In genomic region chr3:184289426-184289938, GRCh38 we compare ENCODE assay signal across 1 cellular context.
A peak's percentile ranks its signal among the peaks of the same experiment; 100 is the strongest.
TF ChIP-seq lines count a peak whose summit lies in the region.

No MANE protein-coding gene starts in this region.

TF ChIP-seq in K562, 482 proteins besides CTCF, POLR2A, EP300 and RAD21:
- peak; percentile 26; the same call in 1 of the 2 replicates for TF ChIP-seq ZBTB33 (CRISPR knock-in tag; IDR thresholded peaks at IDR 0.05)
- TF ChIP-seq SMC3 (conservative IDR thresholded peaks at IDR 0.05; ENCODE audit: insufficient read depth, low read depth, low read length) = peak; percentile 72
- 0 out of 2 replicates have a peak, but pooled peaks have one; percentile 54 for TF ChIP-seq XRCC5 (IDR thresholded peaks at IDR 0.05; ENCODE audit: low read depth, low read length)
- TF ChIP-seq CBX3 (IDR thresholded peaks at IDR 0.05; ENCODE audit: borderline replicate concordance in 1 of 2, low read length in 2 of 2) = peak in 1 of 2 experiments; percentile 61; a peak in 1 of 3 replicates
- no peak for TF ChIP-seq HNRNPL (IDR thresholded peaks at IDR 0.05; ENCODE audit: low read depth, low read length)
- no peak for TF ChIP-seq DDX20 (tag; IDR thresholded peaks at IDR 0.05; ENCODE audit: low read depth)
- no peak for TF ChIP-seq PKNOX1 (IDR thresholded peaks at IDR 0.05)
- 0 out of 4 replicates have a peak, but pooled peaks of 1 of the 2 experiments have one; percentile 28 for TF ChIP-seq TEAD1 (CRISPR knock-in tag; IDR thresholded peaks at IDR 0.05)
- peak; percentile 37; the same call in 1 of the 2 replicates for TF ChIP-seq CC2D1A (IDR thresholded peaks at IDR 0.05)
- peak; percentile 72 for TF ChIP-seq TFAP4 (CRISPR knock-in tag; IDR thresholded peaks at IDR 0.05; ENCODE audit: borderline replicate concordance)
- TF ChIP-seq MAX (CRISPR knock-in tag; IDR thresholded peaks at IDR 0.05) = 0 out of 2 replicates have a peak, but pooled peaks have one; percentile 26
- no peak for TF ChIP-seq KDM5B (IDR thresholded peaks at IDR 0.05; ENCODE audit: insufficient replicate concordance, low read depth, low read length)
- peak in 1 of 2 experiments; percentile 52; a peak in 2 of 4 replicates for TF ChIP-seq MAZ (CRISPR knock-in tag; conservative IDR thresholded peaks at IDR 0.05 in 1 of 2, IDR thresholded peaks at IDR 0.05 in 1 of 2)
- peak; percentile 81 for TF ChIP-seq STAG1 (CRISPR knock-in tag; IDR thresholded peaks at IDR 0.05; ENCODE audit: borderline replicate concordance)
- TF ChIP-seq GABPB1 (CRISPR knock-in tag; IDR thresholded peaks at IDR 0.05) = 0 out of 2 replicates have a peak, but pooled peaks have one; percentile 20
- TF ChIP-seq SREBF1 (IDR thresholded peaks at IDR 0.05; ENCODE audit: borderline replicate concordance, low read depth, low read length) = no peak
- peak; percentile 63 for TF ChIP-seq DEAF1 (CRISPR knock-in tag; IDR thresholded peaks at IDR 0.05)
- TF ChIP-seq TSHZ1 (CRISPR knock-in tag; IDR thresholded peaks at IDR 0.05) = no peak
- TF ChIP-seq GATA2 (CRISPR knock-in tag; IDR thresholded peaks at IDR 0.05) = no peak
- TF ChIP-seq OTX1 (CRISPR knock-in tag; IDR thresholded peaks at IDR 0.05) = no peak
- peak; percentile 65; the same call in 1 of the 2 replicates for TF ChIP-seq CTBP1 (IDR thresholded peaks at IDR 0.05; ENCODE audit: borderline replicate concordance)
- 0 out of 6 replicates have a peak, but pooled peaks of 1 of the 3 experiments have one; percentile 35 for TF ChIP-seq ZBTB11 (CRISPR knock-in tag; IDR thresholded peaks at IDR 0.05)
- no peak for TF ChIP-seq ZNF695 (CRISPR knock-in tag; IDR thresholded peaks at IDR 0.05)
